Comparison of ENCODE assay signal across 8 cellular contexts in genomic region chr1:171245458-171246064, GRCh38. TPM values are rescaled to one million over a fixed set of nuclear protein-coding genes. Genes with fewer than 3 reads are reported as not detected.
DNase-seq lines count a peak whose midpoint lies in the region; ATAC-seq and TF ChIP-seq lines count a peak whose summit lies in the region.

No MANE protein-coding gene starts in this region.

- peak; percentile 52 for DNase-seq in A673 (ENCODE audit: low spot score)
- no peak for DNase-seq in GM06990 (ENCODE audit: extremely low read depth, insufficient read length)
- peak; percentile 38 for DNase-seq in NB4 (ENCODE audit: low read depth)
- peak; percentile 34 to 54 (median 48) for DNase-seq in body of pancreas
- no peak for DNase-seq in kidney epithelial cell (ENCODE audit: low read depth)
- DNase-seq in upper lobe of right lung: no peak
- no peak for DNase-seq in activated T-cell treated with anti-CD3 and anti-CD28 coated beads for 4 hours

- 33 to 35% methylated on average over 6 of the region's 6 CpGs for WGBS in body of pancreas, 2 donors

- no peaks in the 10 kb centered on the region for H3K27me3 ChIP-seq in A673 (replicated peaks; ENCODE audit: insufficient read depth, low read depth, low read length, poor library complexity)
- H3K27me3 ChIP-seq in GM06990 (replicated peaks; ENCODE audit: control insufficient read depth, insufficient read depth, low read length): no peaks in the 10 kb centered on the region
- no peaks in the 10 kb centered on the region for H3K27me3 ChIP-seq in body of pancreas
- no peaks in the 10 kb centered on the region for H3K27me3 ChIP-seq in kidney epithelial cell (ENCODE audit: control insufficient read depth, insufficient read depth, low read length)
- H3K27me3 ChIP-seq in upper lobe of right lung: no peaks in the 10 kb centered on the region

- peak; percentile 77 for ATAC-seq in body of pancreas
- peak; percentile 82 for ATAC-seq in upper lobe of right lung

- H3K4me3 ChIP-seq in A673 (ENCODE audit: low read depth, low read length, poor library complexity, severe bottlenecking) (no peak overlapping the region), GM06990 (replicated peaks; ENCODE audit: low read depth, low read length) (no peak overlapping the region), HEK293 (ENCODE audit: low read depth, low read length) (no peak overlapping the region), NB4 (ENCODE audit: low read depth, low read length) (no peak overlapping the region), body of pancreas (no peak overlapping the region), kidney epithelial cell (ENCODE audit: low read depth, low read length) (no peak overlapping the region), upper lobe of right lung (no peak overlapping the region)

- intact Hi-C loops in A673 (cut with micrococcal nuclease; ENCODE audit: unreplicated experiment): loop anchor here (5.0 kb wide), 2 partner anchors 67 to 162 kb away; partner anchors contain the start of gene FMO4
- intact Hi-C loops in body of pancreas (cut with DNase I): no loop called here
- intact Hi-C loops in upper lobe of right lung (cut with DNase I): no loop called here

- H3K27ac ChIP-seq in A673 (ENCODE audit: low read depth, low read length, poor library complexity, severe bottlenecking) (no peak overlapping the region), HEK293 (ENCODE audit: extremely low read depth, low read depth, low read length) (no peak overlapping the region), body of pancreas (no peak overlapping the region), upper lobe of right lung (no peak overlapping the region)

- POLR2A ChIA-PET in A673 (lab: Charles Lee; ENCODE audit: low non-redundant PET) (no interaction called here), HEK293 (lab: Yijun Ruan, JAX) (no interaction called here)

- CTCF ChIA-PET in A673 (lab: Charles Lee): interaction anchor here (0.6 to 2.4 kb wide), 5 partner anchors 18 to 164 kb away, joined by 3 to 19 read pairs (median 3); partner anchors contain the start of gene FMO4
- CTCF ChIA-PET in HEK293 (lab: Yijun Ruan, JAX): interaction anchor here (0.6 to 5.1 kb wide), 24 partner anchors 9 to 241 kb away, joined by 3 to 41 read pairs (median 4); partner anchors contain the start of gene FMO4

- TF ChIP-seq POLR2A in NB4 (IDR thresholded peaks at IDR 0.05; ENCODE audit: extremely low read depth, insufficient read length): no peak
- TF ChIP-seq POLR2A in body of pancreas (IDR thresholded peaks at IDR 0.05): no peak

- H3K4me1 ChIP-seq in A673 (ENCODE audit: insufficient read depth, low read length, poor library complexity, severe bottlenecking): no peaks in the 10 kb centered on the region
- H3K4me1 ChIP-seq in HEK293 (ENCODE audit: control insufficient read depth, insufficient read depth, low read length): no peaks in the 10 kb centered on the region
- no peaks in the 10 kb centered on the region for H3K4me1 ChIP-seq in body of pancreas
- no peaks in the 10 kb centered on the region for H3K4me1 ChIP-seq in upper lobe of right lung

- H3K9me3 ChIP-seq in A673 (ENCODE audit: low read depth, low read length, poor library complexity, severe bottlenecking): no peaks in the 10 kb centered on the region
- no peaks in the 10 kb centered on the region for H3K9me3 ChIP-seq in HEK293 (ENCODE audit: control insufficient read depth, insufficient read depth, low read depth, low read length)
- H3K9me3 ChIP-seq in body of pancreas: no peaks in the 10 kb centered on the region
- H3K9me3 ChIP-seq in upper lobe of right lung: no peaks in the 10 kb centered on the region

- TF ChIP-seq CTCF in A673 (conservative IDR thresholded peaks at IDR 0.05; ENCODE audit: low read depth, low read length) (peak; percentile 81), GM06990 (IDR thresholded peaks at IDR 0.05; ENCODE audit: insufficient read depth, low read length, poor library complexity, severe bottlenecking) (peak; percentile 88), HEK293 (tag by site-specific recombination; IDR thresholded peaks at IDR 0.05) (0 out of 2 replicates have a peak, but pooled peaks have one; percentile 26), NB4 (IDR thresholded peaks at IDR 0.05; ENCODE audit: low read depth, low read length) (peak; percentile 79), body of pancreas (IDR thresholded peaks at IDR 0.05) (peak; percentile 41 to 72 (median 67)), kidney epithelial cell (IDR thresholded peaks at IDR 0.05; ENCODE audit: insufficient read depth, low read length, poor library complexity, severe bottlenecking) (peak; percentile 83), upper lobe of right lung (IDR thresholded peaks at IDR 0.05) (peak; percentile 69)

- BruUV-seq in A673 (replicated peaks; lab: Mats Ljungman, UMichigan): no TSS peak

- H3K36me3 ChIP-seq in A673 (ENCODE audit: insufficient read depth, low read length, poor library complexity, severe bottlenecking) (no peaks in the 10 kb centered on the region), GM06990 (ENCODE audit: control insufficient read depth, insufficient read depth, low read length) (no peaks in the 10 kb centered on the region), HEK293 (ENCODE audit: control insufficient read depth in 2 of 2, insufficient read depth in 1 of 2, low read length in 2 of 2) (no peaks in the 10 kb centered on the region), body of pancreas (replicated peaks in 1 of 2; ENCODE audit: insufficient read depth in 1 of 2, low read depth in 2 of 2) (no peaks in the 10 kb centered on the region), kidney epithelial cell (ENCODE audit: control insufficient read depth, insufficient read depth, low read length) (no peaks in the 10 kb centered on the region), upper lobe of right lung (no peaks in the 10 kb centered on the region)

TF ChIP-seq in HEK293, 187 proteins besides CTCF, POLR2A, EP300 and RAD21:
- TF ChIP-seq ZNF654 (tag by site-specific recombination; IDR thresholded peaks at IDR 0.05; ENCODE audit: low read depth): 0 out of 2 replicates have a peak, but pooled peaks have one; percentile 11
- TF ChIP-seq KLF8 (tag by site-specific recombination; IDR thresholded peaks at IDR 0.05): no peak

RNA-seq across cellular contexts. Expression of gene FMO1, which starts 2.7 kb away (rescaled TPM):
- total RNA-seq in A673 (2021): not detected in 2 replicates
- total RNA-seq in body of pancreas: 1 to 10 TPM in 1 of 2 donors, under 1 TPM in 1; 0.99 to 3.1 TPM
- total RNA-seq in kidney epithelial cell: not detected in 2 replicates
- total RNA-seq in upper lobe of right lung: 1.3 TPM

Comparison
In these comparisons a context has a peak if more than half of its experiments do, and no peak if none do; other contexts are left out.
1. DNase-seq: peak in A673 (single experiment), NB4 (single experiment) and body of pancreas (4 of 4); none in GM06990 (single experiment), kidney epithelial cell (single experiment), upper lobe of right lung (single experiment) and activated T-cell treated with anti-CD3 and anti-CD28 coated beads for 4 hours (single experiment).
2. CTCF ChIP-seq: peak in every context shown above with its lines; median percentile 88 in GM06990; 83 in kidney epithelial cell; 81 in A673; 79 in NB4; 69 in upper lobe of right lung; 67 in body of pancreas; 26 in HEK293.